ENCODE assay signal across 1 cellular context in the genomic region with DNA sequence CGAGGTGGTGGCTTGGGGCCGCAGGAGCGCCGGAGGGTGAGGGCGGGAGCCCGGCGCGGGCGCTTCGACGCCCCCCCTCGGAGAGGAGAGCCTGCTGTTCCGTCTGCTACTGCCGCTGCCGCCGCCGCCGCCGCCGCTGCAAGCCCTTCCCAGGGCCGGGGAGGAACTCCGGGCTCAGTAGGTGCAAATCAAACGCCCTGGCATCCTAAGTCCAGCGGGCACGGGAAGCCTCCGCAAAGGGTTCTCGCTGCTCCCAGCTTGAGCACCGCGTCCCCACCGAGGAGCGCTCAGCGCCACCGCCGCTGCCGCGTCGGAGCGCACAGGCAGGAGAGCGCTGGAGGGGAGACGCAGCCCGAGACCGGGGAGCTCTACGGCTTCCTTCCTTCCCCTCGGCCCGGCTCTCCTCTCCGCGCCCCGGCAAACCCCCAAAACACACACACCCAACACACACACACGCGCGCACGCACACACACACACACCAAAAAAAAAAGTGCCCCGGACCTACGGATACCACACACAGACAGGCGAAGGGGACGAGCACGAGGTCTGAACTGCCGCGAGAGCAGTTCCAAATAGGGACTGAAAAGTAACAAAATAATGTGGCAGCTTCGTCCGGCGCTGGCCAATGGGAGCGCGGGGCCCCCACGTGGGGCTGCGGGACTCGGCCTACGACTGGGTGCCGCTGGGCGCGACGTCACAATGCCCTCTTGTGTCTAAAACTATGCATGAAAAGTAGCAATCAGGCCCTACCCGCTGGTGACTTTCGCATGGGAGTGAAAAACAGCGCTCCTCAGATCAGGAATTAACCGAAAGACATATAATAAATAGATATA.
TF ChIP-seq lines count a peak whose summit lies in the region.

Gene TLE3, minus strand, starts transcription at position 581 of the 833 bp plus-strand sequence. CDS start 1,119 bp downstream, outside the sequence.

TF ChIP-seq in HepG2, 621 proteins besides CTCF, POLR2A, EP300 and RAD21 (continued from another document and continues in another):
- TF ChIP-seq, protein P1, sequence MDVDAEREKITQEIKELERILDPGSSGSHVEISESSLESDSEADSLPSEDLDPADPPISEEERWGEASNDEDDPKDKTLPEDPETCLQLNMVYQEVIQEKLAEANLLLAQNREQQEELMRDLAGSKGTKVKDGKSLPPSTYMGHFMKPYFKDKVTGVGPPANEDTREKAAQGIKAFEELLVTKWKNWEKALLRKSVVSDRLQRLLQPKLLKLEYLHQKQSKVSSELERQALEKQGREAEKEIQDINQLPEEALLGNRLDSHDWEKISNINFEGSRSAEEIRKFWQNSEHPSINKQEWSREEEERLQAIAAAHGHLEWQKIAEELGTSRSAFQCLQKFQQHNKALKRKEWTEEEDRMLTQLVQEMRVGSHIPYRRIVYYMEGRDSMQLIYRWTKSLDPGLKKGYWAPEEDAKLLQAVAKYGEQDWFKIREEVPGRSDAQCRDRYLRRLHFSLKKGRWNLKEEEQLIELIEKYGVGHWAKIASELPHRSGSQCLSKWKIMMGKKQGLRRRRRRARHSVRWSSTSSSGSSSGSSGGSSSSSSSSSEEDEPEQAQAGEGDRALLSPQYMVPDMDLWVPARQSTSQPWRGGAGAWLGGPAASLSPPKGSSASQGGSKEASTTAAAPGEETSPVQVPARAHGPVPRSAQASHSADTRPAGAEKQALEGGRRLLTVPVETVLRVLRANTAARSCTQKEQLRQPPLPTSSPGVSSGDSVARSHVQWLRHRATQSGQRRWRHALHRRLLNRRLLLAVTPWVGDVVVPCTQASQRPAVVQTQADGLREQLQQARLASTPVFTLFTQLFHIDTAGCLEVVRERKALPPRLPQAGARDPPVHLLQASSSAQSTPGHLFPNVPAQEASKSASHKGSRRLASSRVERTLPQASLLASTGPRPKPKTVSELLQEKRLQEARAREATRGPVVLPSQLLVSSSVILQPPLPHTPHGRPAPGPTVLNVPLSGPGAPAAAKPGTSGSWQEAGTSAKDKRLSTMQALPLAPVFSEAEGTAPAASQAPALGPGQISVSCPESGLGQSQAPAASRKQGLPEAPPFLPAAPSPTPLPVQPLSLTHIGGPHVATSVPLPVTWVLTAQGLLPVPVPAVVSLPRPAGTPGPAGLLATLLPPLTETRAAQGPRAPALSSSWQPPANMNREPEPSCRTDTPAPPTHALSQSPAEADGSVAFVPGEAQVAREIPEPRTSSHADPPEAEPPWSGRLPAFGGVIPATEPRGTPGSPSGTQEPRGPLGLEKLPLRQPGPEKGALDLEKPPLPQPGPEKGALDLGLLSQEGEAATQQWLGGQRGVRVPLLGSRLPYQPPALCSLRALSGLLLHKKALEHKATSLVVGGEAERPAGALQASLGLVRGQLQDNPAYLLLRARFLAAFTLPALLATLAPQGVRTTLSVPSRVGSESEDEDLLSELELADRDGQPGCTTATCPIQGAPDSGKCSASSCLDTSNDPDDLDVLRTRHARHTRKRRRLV (CRISPR knock-in tag; IDR thresholded peaks at IDR 0.05) = no peak
- peak; percentile 75 for TF ChIP-seq TAF1 (CRISPR knock-in tag; IDR thresholded peaks at IDR 0.05)
- TF ChIP-seq SPEN (CRISPR knock-in tag; IDR thresholded peaks at IDR 0.05; ENCODE audit: low read depth) = peak; percentile 62; the same call in 1 of the 2 replicates
- TF ChIP-seq HMGA1 (CRISPR knock-in tag; conservative IDR thresholded peaks at IDR 0.05) = no peak
- peak; percentile 81 for TF ChIP-seq KDM5B (CRISPR knock-in tag; IDR thresholded peaks at IDR 0.05; ENCODE audit: borderline replicate concordance)
- TF ChIP-seq FOXK1 (CRISPR knock-in tag; IDR thresholded peaks at IDR 0.05; ENCODE audit: borderline replicate concordance, low read depth) = peak; percentile 74; the same call in 1 of the 2 replicates
- TF ChIP-seq HBP1 (CRISPR knock-in tag; IDR thresholded peaks at IDR 0.05; ENCODE audit: low read depth) = peak; percentile 49; the same call in 1 of the 2 replicates
- no peak for TF ChIP-seq SATB2 (CRISPR knock-in tag; IDR thresholded peaks at IDR 0.05)
- TF ChIP-seq FOXA3 (CRISPR knock-in tag; IDR thresholded peaks at IDR 0.05) = no peak
- TF ChIP-seq ATF7 (IDR thresholded peaks at IDR 0.05) = no peak
- no peak for TF ChIP-seq ATF7 (CRISPR knock-in tag; IDR thresholded peaks at IDR 0.05)
- TF ChIP-seq, protein P2, sequence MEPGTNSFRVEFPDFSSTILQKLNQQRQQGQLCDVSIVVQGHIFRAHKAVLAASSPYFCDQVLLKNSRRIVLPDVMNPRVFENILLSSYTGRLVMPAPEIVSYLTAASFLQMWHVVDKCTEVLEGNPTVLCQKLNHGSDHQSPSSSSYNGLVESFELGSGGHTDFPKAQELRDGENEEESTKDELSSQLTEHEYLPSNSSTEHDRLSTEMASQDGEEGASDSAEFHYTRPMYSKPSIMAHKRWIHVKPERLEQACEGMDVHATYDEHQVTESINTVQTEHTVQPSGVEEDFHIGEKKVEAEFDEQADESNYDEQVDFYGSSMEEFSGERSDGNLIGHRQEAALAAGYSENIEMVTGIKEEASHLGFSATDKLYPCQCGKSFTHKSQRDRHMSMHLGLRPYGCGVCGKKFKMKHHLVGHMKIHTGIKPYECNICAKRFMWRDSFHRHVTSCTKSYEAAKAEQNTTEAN (CRISPR knock-in tag; conservative IDR thresholded peaks at IDR 0.05) = peak; percentile 79; the same call in 1 of the 2 replicates
- TF ChIP-seq NCOR1 (IDR thresholded peaks at IDR 0.05; ENCODE audit: borderline replicate concordance, low read length) = no peak
- no peak for TF ChIP-seq KLF15 (CRISPR knock-in tag; IDR thresholded peaks at IDR 0.05; ENCODE audit: borderline replicate concordance)
- TF ChIP-seq KDM2A (CRISPR knock-in tag; IDR thresholded peaks at IDR 0.05; ENCODE audit: borderline replicate concordance, low read depth) = peak; percentile 47; the same call in 1 of the 2 replicates
- TF ChIP-seq MED13 (CRISPR knock-in tag; IDR thresholded peaks at IDR 0.05) = no peak
- peak; percentile 71 for TF ChIP-seq JUNB (CRISPR knock-in tag; IDR thresholded peaks at IDR 0.05; ENCODE audit: borderline replicate concordance)
- no peak for TF ChIP-seq ZFP36L1 (CRISPR knock-in tag; IDR thresholded peaks at IDR 0.05)
- TF ChIP-seq STAG1 (CRISPR knock-in tag; IDR thresholded peaks at IDR 0.05) = peak; percentile 23
- no peak for TF ChIP-seq CREBL2 (CRISPR knock-in tag; IDR thresholded peaks at IDR 0.05; ENCODE audit: borderline replicate concordance)
- peak; percentile 88; the same call in 1 of the 2 replicates for TF ChIP-seq SRF (IDR thresholded peaks at IDR 0.05; ENCODE audit: low read depth, low read length)
- no peak for TF ChIP-seq ZSCAN9 (CRISPR knock-in tag; IDR thresholded peaks at IDR 0.05; ENCODE audit: borderline replicate concordance)
- no peak for TF ChIP-seq ZNF446 (CRISPR knock-in tag; IDR thresholded peaks at IDR 0.05)
- TF ChIP-seq IRF2 (CRISPR knock-in tag; IDR thresholded peaks at IDR 0.05) = peak; percentile 39; the same call in 1 of the 2 replicates
- TF ChIP-seq ZNF781 (CRISPR knock-in tag; IDR thresholded peaks at IDR 0.05; ENCODE audit: borderline replicate concordance, not compliant biosample characterization) = peak; percentile 88
- TF ChIP-seq ZNF430 (CRISPR knock-in tag; IDR thresholded peaks at IDR 0.05) = peak; percentile 75; the same call in 1 of the 2 replicates
- TF ChIP-seq EHMT2 (IDR thresholded peaks at IDR 0.05; ENCODE audit: borderline replicate concordance, low read depth, low read length) = no peak
- TF ChIP-seq ZNF143 (CRISPR knock-in tag; IDR thresholded peaks at IDR 0.05) = no peak
- TF ChIP-seq ZGPAT (CRISPR knock-in tag; IDR thresholded peaks at IDR 0.05) = peak; percentile 42; the same call in 1 of the 2 replicates
- TF ChIP-seq IRF9 (CRISPR knock-in tag; IDR thresholded peaks at IDR 0.05; ENCODE audit: borderline replicate concordance) = peak; percentile 39; the same call in 1 of the 2 replicates
- 0 out of 2 replicates have a peak, but pooled peaks have one; percentile 49 for TF ChIP-seq U2AF2 (IDR thresholded peaks at IDR 0.05; ENCODE audit: low read depth, low read length)
- TF ChIP-seq PITX1 (CRISPR knock-in tag; IDR thresholded peaks at IDR 0.05) = 0 out of 2 replicates have a peak, but pooled peaks have one; percentile 50
- no peak for TF ChIP-seq ZNF180 (CRISPR knock-in tag; IDR thresholded peaks at IDR 0.05; ENCODE audit: borderline replicate concordance, low read depth)
- TF ChIP-seq, protein P3, sequence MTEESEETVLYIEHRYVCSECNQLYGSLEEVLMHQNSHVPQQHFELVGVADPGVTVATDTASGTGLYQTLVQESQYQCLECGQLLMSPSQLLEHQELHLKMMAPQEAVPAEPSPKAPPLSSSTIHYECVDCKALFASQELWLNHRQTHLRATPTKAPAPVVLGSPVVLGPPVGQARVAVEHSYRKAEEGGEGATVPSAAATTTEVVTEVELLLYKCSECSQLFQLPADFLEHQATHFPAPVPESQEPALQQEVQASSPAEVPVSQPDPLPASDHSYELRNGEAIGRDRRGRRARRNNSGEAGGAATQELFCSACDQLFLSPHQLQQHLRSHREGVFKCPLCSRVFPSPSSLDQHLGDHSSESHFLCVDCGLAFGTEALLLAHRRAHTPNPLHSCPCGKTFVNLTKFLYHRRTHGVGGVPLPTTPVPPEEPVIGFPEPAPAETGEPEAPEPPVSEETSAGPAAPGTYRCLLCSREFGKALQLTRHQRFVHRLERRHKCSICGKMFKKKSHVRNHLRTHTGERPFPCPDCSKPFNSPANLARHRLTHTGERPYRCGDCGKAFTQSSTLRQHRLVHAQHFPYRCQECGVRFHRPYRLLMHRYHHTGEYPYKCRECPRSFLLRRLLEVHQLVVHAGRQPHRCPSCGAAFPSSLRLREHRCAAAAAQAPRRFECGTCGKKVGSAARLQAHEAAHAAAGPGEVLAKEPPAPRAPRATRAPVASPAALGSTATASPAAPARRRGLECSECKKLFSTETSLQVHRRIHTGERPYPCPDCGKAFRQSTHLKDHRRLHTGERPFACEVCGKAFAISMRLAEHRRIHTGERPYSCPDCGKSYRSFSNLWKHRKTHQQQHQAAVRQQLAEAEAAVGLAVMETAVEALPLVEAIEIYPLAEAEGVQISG (CRISPR knock-in tag; IDR thresholded peaks at IDR 0.05) = 0 out of 2 replicates have a peak, but pooled peaks have one; percentile 14
- peak; percentile 79 for TF ChIP-seq SAP130 (CRISPR knock-in tag; IDR thresholded peaks at IDR 0.05; ENCODE audit: low read depth)
- 0 out of 2 replicates have a peak, but pooled peaks have one; percentile 32 for TF ChIP-seq TEF (CRISPR knock-in tag; IDR thresholded peaks at IDR 0.05)
- TF ChIP-seq PCBP2 (optimal IDR thresholded peaks at IDR 0.05; ENCODE audit: low read depth, low read length, poor library complexity, severe bottlenecking) = no peak
- TF ChIP-seq, protein P4, sequence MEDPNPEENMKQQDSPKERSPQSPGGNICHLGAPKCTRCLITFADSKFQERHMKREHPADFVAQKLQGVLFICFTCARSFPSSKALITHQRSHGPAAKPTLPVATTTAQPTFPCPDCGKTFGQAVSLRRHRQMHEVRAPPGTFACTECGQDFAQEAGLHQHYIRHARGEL (CRISPR knock-in tag; IDR thresholded peaks at IDR 0.05) = no peak
- TF ChIP-seq, protein P5, sequence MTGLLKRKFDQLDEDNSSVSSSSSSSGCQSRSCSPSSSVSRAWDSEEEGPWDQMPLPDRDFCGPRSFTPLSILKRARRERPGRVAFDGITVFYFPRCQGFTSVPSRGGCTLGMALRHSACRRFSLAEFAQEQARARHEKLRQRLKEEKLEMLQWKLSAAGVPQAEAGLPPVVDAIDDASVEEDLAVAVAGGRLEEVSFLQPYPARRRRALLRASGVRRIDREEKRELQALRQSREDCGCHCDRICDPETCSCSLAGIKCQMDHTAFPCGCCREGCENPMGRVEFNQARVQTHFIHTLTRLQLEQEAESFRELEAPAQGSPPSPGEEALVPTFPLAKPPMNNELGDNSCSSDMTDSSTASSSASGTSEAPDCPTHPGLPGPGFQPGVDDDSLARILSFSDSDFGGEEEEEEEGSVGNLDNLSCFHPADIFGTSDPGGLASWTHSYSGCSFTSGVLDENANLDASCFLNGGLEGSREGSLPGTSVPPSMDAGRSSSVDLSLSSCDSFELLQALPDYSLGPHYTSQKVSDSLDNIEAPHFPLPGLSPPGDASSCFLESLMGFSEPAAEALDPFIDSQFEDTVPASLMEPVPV (CRISPR knock-in tag; IDR thresholded peaks at IDR 0.05) = no peak; the same call in 1 of the 2 replicates
